Comparison of ENCODE assay signal across 1 cellular context in genomic region chr19:18476507-18477041, GRCh38.
TF ChIP-seq lines count a peak whose summit lies in the region.

No MANE protein-coding gene starts in this region.

TF ChIP-seq in GM23338, 12 proteins besides CTCF, POLR2A, EP300 and RAD21 (continued from another document):
- TF ChIP-seq ZNF462 (CRISPR knock-in tag; IDR thresholded peaks at IDR 0.05), result no peak
- no peak for TF ChIP-seq EZH2phosphoT487 (IDR thresholded peaks at IDR 0.05; ENCODE audit: unreplicated experiment)
- TF ChIP-seq CREB1 (CRISPR knock-in tag; IDR thresholded peaks at IDR 0.05; ENCODE audit: low read depth), result no peak
- TF ChIP-seq POLR2AphosphoS5 (IDR thresholded peaks at IDR 0.05; ENCODE audit: low read depth), result no peak
- no peak for TF ChIP-seq ZNF331 (CRISPR knock-in tag; IDR thresholded peaks at IDR 0.05; ENCODE audit: low read depth)
- TF ChIP-seq EZH2 (IDR thresholded peaks at IDR 0.05; ENCODE audit: low read depth, unreplicated experiment), result no peak
- TF ChIP-seq ZNF114 (CRISPR knock-in tag; IDR thresholded peaks at IDR 0.05), result no peak
